1 cellular context compared by ENCODE assay signal in the genomic region with DNA sequence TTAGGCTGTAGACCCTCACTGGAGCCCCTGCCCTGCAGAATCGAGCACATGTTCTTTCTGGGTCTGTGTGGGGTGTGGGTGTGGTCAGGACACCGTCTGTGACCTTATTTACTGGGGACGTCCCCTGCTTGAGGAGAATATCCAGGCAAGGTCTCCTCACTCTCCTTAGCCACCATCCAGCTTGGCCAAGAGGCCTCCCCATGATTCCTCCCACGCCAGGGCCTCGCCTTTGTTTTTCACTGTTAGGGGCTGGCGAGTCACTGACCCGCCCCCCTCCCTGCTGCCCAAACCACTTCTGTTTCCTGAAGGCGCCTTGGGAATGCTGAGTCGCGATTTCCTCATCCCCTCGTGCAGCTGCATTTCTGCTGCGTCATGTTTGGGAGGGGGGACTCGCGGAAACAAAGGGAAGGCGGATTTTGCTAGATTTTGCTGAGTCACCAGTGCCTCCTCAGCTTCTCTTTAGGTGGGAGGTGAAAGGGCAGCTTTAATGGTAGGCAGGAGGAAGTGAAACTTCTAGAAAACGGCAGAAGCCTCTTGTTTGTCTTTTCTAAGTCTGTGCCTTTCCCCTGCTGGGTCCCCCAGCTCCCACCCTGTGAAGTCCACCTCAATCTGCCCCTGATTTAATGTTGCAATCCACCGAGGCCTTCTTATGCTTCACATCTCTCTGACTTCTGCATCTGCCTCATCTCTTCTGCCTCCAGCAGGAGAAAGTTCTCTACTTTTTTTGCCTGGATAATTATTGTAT.
A peak's percentile ranks its signal among the peaks of the same experiment; 100 is the strongest.
TF ChIP-seq lines count a peak whose summit lies in the region.

No MANE protein-coding gene starts in this region.

TF ChIP-seq in HepG2, 621 proteins besides CTCF, POLR2A, EP300 and RAD21 (continued from another document and continues in another):
- TF ChIP-seq, protein P1, sequence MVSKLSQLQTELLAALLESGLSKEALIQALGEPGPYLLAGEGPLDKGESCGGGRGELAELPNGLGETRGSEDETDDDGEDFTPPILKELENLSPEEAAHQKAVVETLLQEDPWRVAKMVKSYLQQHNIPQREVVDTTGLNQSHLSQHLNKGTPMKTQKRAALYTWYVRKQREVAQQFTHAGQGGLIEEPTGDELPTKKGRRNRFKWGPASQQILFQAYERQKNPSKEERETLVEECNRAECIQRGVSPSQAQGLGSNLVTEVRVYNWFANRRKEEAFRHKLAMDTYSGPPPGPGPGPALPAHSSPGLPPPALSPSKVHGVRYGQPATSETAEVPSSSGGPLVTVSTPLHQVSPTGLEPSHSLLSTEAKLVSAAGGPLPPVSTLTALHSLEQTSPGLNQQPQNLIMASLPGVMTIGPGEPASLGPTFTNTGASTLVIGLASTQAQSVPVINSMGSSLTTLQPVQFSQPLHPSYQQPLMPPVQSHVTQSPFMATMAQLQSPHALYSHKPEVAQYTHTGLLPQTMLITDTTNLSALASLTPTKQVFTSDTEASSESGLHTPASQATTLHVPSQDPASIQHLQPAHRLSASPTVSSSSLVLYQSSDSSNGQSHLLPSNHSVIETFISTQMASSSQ (IDR thresholded peaks at IDR 0.05; ENCODE audit: low read depth): peak; percentile 55; the same call in 1 of the 2 replicates
- TF ChIP-seq, protein P1 (CRISPR knock-in tag; IDR thresholded peaks at IDR 0.05; ENCODE audit: borderline replicate concordance): peak; percentile 58; the same call in 1 of the 2 replicates
- TF ChIP-seq HNF4G (IDR thresholded peaks at IDR 0.05; ENCODE audit: borderline replicate concordance, low read depth, low read length): peak; percentile 41; the same call in 1 of the 2 replicates
- peak; percentile 29; the same call in 1 of the 2 replicates for TF ChIP-seq HNF4G (CRISPR knock-in tag; IDR thresholded peaks at IDR 0.05; ENCODE audit: borderline replicate concordance, low read depth)
- TF ChIP-seq, protein P2, sequence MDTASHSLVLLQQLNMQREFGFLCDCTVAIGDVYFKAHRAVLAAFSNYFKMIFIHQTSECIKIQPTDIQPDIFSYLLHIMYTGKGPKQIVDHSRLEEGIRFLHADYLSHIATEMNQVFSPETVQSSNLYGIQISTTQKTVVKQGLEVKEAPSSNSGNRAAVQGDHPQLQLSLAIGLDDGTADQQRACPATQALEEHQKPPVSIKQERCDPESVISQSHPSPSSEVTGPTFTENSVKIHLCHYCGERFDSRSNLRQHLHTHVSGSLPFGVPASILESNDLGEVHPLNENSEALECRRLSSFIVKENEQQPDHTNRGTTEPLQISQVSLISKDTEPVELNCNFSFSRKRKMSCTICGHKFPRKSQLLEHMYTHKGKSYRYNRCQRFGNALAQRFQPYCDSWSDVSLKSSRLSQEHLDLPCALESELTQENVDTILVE (CRISPR knock-in tag; IDR thresholded peaks at IDR 0.05): peak; percentile 83; the same call in 1 of the 2 replicates
- TF ChIP-seq ZNF124 (CRISPR knock-in tag; IDR thresholded peaks at IDR 0.05): peak; percentile 71; the same call in 1 of the 2 replicates
- peak; percentile 74 for TF ChIP-seq HDAC2 (CRISPR knock-in tag; IDR thresholded peaks at IDR 0.05)
- TF ChIP-seq NR2C2 (CRISPR knock-in tag; IDR thresholded peaks at IDR 0.05; ENCODE audit: borderline replicate concordance): peak; percentile 81
- 0 out of 2 replicates have a peak, but pooled peaks have one; percentile 20 for TF ChIP-seq KLF11 (CRISPR knock-in tag; IDR thresholded peaks at IDR 0.05)
- peak; percentile 83; the same call in 1 of the 2 replicates for TF ChIP-seq ZBTB20 (CRISPR knock-in tag; IDR thresholded peaks at IDR 0.05; ENCODE audit: borderline replicate concordance, low read depth)
- TF ChIP-seq NR1H2 (CRISPR knock-in tag; IDR thresholded peaks at IDR 0.05; ENCODE audit: borderline replicate concordance, low read depth): no peak
- TF ChIP-seq JDP2 (CRISPR knock-in tag; IDR thresholded peaks at IDR 0.05; ENCODE audit: borderline replicate concordance): no peak
- peak; percentile 57; the same call in 1 of the 2 replicates for TF ChIP-seq KMT2B (CRISPR knock-in tag; IDR thresholded peaks at IDR 0.05)
- TF ChIP-seq ZNF234 (CRISPR knock-in tag; conservative IDR thresholded peaks at IDR 0.05): no peak
- TF ChIP-seq ZNF557 (CRISPR knock-in tag; IDR thresholded peaks at IDR 0.05): 0 out of 2 replicates have a peak, but pooled peaks have one; percentile 23
- TF ChIP-seq SRY (CRISPR knock-in tag; IDR thresholded peaks at IDR 0.05): no peak
- TF ChIP-seq, protein P3, sequence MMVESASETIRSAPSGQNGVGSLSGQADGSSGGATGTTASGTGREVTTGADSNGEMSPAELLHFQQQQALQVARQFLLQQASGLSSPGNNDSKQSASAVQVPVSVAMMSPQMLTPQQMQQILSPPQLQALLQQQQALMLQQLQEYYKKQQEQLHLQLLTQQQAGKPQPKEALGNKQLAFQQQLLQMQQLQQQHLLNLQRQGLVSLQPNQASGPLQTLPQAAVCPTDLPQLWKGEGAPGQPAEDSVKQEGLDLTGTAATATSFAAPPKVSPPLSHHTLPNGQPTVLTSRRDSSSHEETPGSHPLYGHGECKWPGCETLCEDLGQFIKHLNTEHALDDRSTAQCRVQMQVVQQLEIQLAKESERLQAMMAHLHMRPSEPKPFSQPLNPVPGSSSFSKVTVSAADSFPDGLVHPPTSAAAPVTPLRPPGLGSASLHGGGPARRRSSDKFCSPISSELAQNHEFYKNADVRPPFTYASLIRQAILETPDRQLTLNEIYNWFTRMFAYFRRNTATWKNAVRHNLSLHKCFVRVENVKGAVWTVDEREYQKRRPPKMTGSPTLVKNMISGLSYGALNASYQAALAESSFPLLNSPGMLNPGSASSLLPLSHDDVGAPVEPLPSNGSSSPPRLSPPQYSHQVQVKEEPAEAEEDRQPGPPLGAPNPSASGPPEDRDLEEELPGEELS (CRISPR knock-in tag; IDR thresholded peaks at IDR 0.05): peak; percentile 61; the same call in 1 of the 2 replicates
- peak; percentile 67 for TF ChIP-seq THAP11 (CRISPR knock-in tag; IDR thresholded peaks at IDR 0.05)
- TF ChIP-seq GATAD1 (CRISPR knock-in tag; IDR thresholded peaks at IDR 0.05): peak; percentile 34; the same call in 1 of the 2 replicates
- TF ChIP-seq HNF4A (CRISPR knock-in tag; IDR thresholded peaks at IDR 0.05): peak; percentile 86
- no peak for TF ChIP-seq ZFP41 (CRISPR knock-in tag; IDR thresholded peaks at IDR 0.05; ENCODE audit: borderline replicate concordance)
- peak; percentile 81 for TF ChIP-seq ELF1 (CRISPR knock-in tag; IDR thresholded peaks at IDR 0.05)
- peak; percentile 84 for TF ChIP-seq FOSL2 (CRISPR knock-in tag; IDR thresholded peaks at IDR 0.05)
- TF ChIP-seq ZNF335 (CRISPR knock-in tag; IDR thresholded peaks at IDR 0.05): peak; percentile 49; the same call in 1 of the 2 replicates
- 0 out of 2 replicates have a peak, but pooled peaks have one; percentile 20 for TF ChIP-seq ZNF670 (CRISPR knock-in tag; IDR thresholded peaks at IDR 0.05; ENCODE audit: borderline replicate concordance)
- TF ChIP-seq, protein P4, sequence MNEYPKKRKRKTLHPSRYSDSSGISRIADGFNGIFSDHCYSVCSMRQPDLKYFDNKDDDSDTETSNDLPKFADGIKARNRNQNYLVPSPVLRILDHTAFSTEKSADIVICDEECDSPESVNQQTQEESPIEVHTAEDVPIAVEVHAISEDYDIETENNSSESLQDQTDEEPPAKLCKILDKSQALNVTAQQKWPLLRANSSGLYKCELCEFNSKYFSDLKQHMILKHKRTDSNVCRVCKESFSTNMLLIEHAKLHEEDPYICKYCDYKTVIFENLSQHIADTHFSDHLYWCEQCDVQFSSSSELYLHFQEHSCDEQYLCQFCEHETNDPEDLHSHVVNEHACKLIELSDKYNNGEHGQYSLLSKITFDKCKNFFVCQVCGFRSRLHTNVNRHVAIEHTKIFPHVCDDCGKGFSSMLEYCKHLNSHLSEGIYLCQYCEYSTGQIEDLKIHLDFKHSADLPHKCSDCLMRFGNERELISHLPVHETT (CRISPR knock-in tag; conservative IDR thresholded peaks at IDR 0.05): peak; percentile 62; the same call in 1 of the 2 replicates
- no peak for TF ChIP-seq ZBTB7A (CRISPR knock-in tag; IDR thresholded peaks at IDR 0.05)
- TF ChIP-seq KDM1A (CRISPR knock-in tag; IDR thresholded peaks at IDR 0.05): peak; percentile 12; the same call in 1 of the 2 replicates
- peak; percentile 49; the same call in 1 of the 2 replicates for TF ChIP-seq HOXD1 (CRISPR knock-in tag; IDR thresholded peaks at IDR 0.05)
- TF ChIP-seq, protein P5, sequence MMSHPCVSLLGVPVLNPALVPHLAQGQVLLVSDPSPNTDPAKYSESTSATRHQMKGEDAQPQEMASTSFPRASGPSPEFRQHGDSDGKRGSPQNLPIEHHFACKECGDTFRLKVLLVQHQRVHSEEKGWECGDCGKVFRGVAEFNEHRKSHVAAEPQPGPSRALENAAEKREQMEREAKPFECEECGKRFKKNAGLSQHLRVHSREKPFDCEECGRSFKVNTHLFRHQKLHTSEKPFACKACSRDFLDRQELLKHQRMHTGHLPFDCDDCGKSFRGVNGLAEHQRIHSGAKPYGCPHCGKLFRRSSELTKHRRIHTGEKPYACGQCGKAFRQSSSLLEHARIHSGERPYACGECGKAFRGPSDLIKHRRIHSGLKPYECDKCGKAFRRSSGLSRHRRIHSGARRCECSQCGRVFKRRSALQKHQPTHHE (CRISPR knock-in tag; IDR thresholded peaks at IDR 0.05; ENCODE audit: borderline replicate concordance): 0 out of 2 replicates have a peak, but pooled peaks have one; percentile 42
- TF ChIP-seq CBFB (CRISPR knock-in tag; IDR thresholded peaks at IDR 0.05): 0 out of 2 replicates have a peak, but pooled peaks have one; percentile 32
- peak; percentile 85 for TF ChIP-seq KDM2A (CRISPR knock-in tag; IDR thresholded peaks at IDR 0.05; ENCODE audit: borderline replicate concordance, low read depth)
- TF ChIP-seq GLI4 (CRISPR knock-in tag; IDR thresholded peaks at IDR 0.05; ENCODE audit: borderline replicate concordance): no peak
- TF ChIP-seq, protein P6, sequence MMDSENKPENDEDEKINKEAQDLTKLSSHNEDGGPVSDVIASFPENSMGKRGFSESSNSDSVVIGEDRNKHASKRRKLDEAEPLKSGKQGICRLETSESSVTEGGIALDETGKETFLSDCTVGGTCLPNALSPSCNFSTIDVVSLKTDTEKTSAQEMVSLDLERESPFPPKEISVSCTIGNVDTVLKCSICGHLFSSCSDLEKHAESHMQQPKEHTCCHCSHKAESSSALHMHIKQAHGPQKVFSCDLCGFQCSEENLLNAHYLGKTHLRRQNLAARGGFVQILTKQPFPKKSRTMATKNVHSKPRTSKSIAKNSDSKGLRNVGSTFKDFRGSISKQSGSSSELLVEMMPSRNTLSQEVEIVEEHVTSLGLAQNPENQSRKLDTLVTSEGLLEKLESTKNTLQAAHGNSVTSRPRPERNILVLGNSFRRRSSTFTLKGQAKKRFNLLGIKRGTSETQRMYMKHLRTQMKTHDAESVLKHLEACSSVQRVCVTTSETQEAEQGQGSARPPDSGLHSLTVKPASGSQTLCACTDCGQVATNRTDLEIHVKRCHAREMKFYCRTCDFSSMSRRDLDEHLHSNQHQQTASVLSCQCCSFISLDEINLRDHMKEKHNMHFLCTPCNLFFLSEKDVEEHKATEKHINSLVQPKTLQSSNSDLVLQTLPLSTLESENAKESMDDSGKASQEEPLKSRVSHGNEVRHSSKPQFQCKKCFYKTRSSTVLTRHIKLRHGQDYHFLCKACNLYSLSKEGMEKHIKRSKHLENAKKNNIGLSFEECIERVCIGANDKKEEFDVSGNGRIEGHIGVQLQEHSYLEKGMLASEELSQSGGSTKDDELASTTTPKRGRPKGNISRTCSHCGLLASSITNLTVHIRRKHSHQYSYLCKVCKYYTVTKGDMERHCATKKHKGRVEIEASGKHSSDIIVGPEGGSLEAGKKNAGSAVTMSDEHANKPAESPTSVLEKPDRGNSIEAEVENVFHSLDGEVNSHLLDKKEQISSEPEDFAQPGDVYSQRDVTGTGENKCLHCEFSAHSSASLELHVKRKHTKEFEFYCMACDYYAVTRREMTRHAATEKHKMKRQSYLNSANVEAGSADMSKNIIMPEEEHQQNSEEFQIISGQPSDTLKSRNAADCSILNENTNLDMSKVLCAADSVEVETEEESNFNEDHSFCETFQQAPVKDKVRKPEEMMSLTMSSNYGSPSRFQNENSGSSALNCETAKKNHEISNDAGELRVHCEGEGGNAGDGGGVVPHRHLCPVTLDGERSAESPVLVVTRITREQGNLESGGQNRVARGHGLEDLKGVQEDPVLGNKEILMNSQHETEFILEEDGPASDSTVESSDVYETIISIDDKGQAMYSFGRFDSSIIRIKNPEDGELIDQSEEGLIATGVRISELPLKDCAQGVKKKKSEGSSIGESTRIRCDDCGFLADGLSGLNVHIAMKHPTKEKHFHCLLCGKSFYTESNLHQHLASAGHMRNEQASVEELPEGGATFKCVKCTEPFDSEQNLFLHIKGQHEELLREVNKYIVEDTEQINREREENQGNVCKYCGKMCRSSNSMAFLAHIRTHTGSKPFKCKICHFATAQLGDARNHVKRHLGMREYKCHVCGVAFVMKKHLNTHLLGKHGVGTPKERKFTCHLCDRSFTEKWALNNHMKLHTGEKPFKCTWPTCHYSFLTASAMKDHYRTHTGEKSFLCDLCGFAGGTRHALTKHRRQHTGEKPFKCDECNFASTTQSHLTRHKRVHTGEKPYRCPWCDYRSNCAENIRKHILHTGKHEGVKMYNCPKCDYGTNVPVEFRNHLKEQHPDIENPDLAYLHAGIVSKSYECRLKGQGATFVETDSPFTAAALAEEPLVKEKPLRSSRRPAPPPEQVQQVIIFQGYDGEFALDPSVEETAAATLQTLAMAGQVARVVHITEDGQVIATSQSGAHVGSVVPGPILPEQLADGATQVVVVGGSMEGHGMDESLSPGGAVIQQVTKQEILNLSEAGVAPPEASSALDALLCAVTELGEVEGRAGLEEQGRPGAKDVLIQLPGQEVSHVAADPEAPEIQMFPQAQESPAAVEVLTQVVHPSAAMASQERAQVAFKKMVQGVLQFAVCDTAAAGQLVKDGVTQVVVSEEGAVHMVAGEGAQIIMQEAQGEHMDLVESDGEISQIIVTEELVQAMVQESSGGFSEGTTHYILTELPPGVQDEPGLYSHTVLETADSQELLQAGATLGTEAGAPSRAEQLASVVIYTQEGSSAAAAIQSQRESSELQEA (CRISPR knock-in tag; IDR thresholded peaks at IDR 0.05; ENCODE audit: not compliant biosample characterization): no peak
- TF ChIP-seq SRF (IDR thresholded peaks at IDR 0.05; ENCODE audit: low read depth, low read length): no peak
- no peak for TF ChIP-seq LCORL (IDR thresholded peaks at IDR 0.05)
- peak; percentile 76 for TF ChIP-seq LCORL (CRISPR knock-in tag; IDR thresholded peaks at IDR 0.05)
